In genomic region chr2:221572180-221572820, GRCh38 we compare ENCODE assay signal across 8 cellular contexts. TPM values are rescaled to one million over a fixed set of nuclear protein-coding genes. Genes with fewer than 3 reads are reported as not detected.
A peak's percentile ranks its signal among the peaks of the same experiment; 100 is the strongest.
DNase-seq lines count a peak whose midpoint lies in the region; ATAC-seq, FAIRE-seq and TF ChIP-seq lines count a peak whose summit lies in the region.

Gene EPHA4 (minus strand): TSS chr2:221572304. CDS start chr2:221572248, 56 bp downstream.

- intact Hi-C loops in Right ventricle myocardium inferior (cut with DNase I) (loop anchor here (1.0 to 10.0 kb wide), 6 partner anchors 150 to 1835 kb away; no protein-coding TSS in a partner anchor), ovary (cut with DNase I) (loop anchor here (2.0 to 10.0 kb wide), 8 partner anchors 395 to 1837 kb away; no protein-coding TSS in a partner anchor), testis (cut with DNase I; ENCODE audit: low total_unique reads) (loop anchor here (5.0 kb wide), 1 partner anchor 885 kb away; no protein-coding TSS in a partner anchor)

- H3K4me1 ChIP-seq in ovary (ENCODE audit: insufficient read depth) (peaks cover 12% of the 10 kb centered on the region), testis (peaks cover 5% of the 10 kb centered on the region)

- peak; percentile 90 for ATAC-seq in activated naive CD8-positive, alpha-beta T cell treated with anti-CD3 and anti-CD28 coated beads, Interleukin-2, amount 50 U/mL, for 24 hours
- ATAC-seq in Right ventricle myocardium inferior, result peak; percentile 96

- no peak for FAIRE-seq in H54 (lab: Jason Lieb, UNC)

- H3K4me3 Mint-ChIP-seq in activated naive CD8-positive, alpha-beta T cell treated with anti-CD3 and anti-CD28 coated beads, Interleukin-2, amount 50 U/mL, for 24 hours, result peak within 1 kb of the TSS; percentile 72

- no peaks in the 10 kb centered on the region for H3K9me3 ChIP-seq in ovary
- H3K9me3 ChIP-seq in testis, result no peaks in the 10 kb centered on the region

- no peaks in the 10 kb centered on the region for H3K27me3 ChIP-seq in ovary
- no peaks in the 10 kb centered on the region for H3K27me3 ChIP-seq in testis

- H3K27me3 Mint-ChIP-seq in activated naive CD8-positive, alpha-beta T cell treated with anti-CD3 and anti-CD28 coated beads, Interleukin-2, amount 50 U/mL, for 24 hours, result peaks cover 68% of the 10 kb centered on the region

- H3K27ac Mint-ChIP-seq in activated naive CD8-positive, alpha-beta T cell treated with anti-CD3 and anti-CD28 coated beads, Interleukin-2, amount 50 U/mL, for 24 hours, result peak within 1 kb of the TSS; percentile 73

- H3K36me3 ChIP-seq in ovary (no peaks in the 10 kb centered on the region), testis (ENCODE audit: low read depth, missing control alignments) (no peaks in the 10 kb centered on the region)

- H3K4me3 ChIP-seq in ovary, result peak within 1 kb of the TSS; percentile 48
- peak within 1 kb of the TSS; percentile 72 to 73 for H3K4me3 ChIP-seq in testis

- peak within 1 kb of the TSS; percentile 77 to 91 for H3K27ac ChIP-seq in ovary
- H3K27ac ChIP-seq in testis, result peak within 1 kb of the TSS; percentile 86 to 91

- H3K4me1 Mint-ChIP-seq in activated naive CD8-positive, alpha-beta T cell treated with anti-CD3 and anti-CD28 coated beads, Interleukin-2, amount 50 U/mL, for 24 hours, result peaks cover 30% of the 10 kb centered on the region

- TF ChIP-seq CTCF in ovary (IDR thresholded peaks at IDR 0.05) (peak; percentile 17 to 53 (median 20)), testis (IDR thresholded peaks at IDR 0.05) (peak; percentile 10 to 27 (median 23))

- H3K9me3 Mint-ChIP-seq in activated naive CD8-positive, alpha-beta T cell treated with anti-CD3 and anti-CD28 coated beads, Interleukin-2, amount 50 U/mL, for 24 hours, result no peaks in the 10 kb centered on the region

- peak; percentile 90 for DNase-seq in EL
- peak; percentile 71 for DNase-seq in H54 (ENCODE audit: insufficient read length, low spot score)
- DNase-seq in M059J (ENCODE audit: low read depth), result peak; percentile 86
- DNase-seq in SW480 (ENCODE audit: low spot score), result peak; percentile 88
- peak; percentile 81 for DNase-seq in activated naive CD8-positive, alpha-beta T cell treated with anti-CD3 and anti-CD28 coated beads, Interleukin-2, amount 50 U/mL, for 24 hours
- peak; percentile 91 for DNase-seq in Right ventricle myocardium inferior (ENCODE audit: missing footprints)
- DNase-seq in ovary, result peak; percentile 91 to 96 (median 94)
- peak; percentile 93 for DNase-seq in testis

- no peaks in the 10 kb centered on the region for H3K36me3 Mint-ChIP-seq in activated naive CD8-positive, alpha-beta T cell treated with anti-CD3 and anti-CD28 coated beads, Interleukin-2, amount 50 U/mL, for 24 hours (ENCODE audit: low read depth)

- TF ChIP-seq POLR2A in H54 (IDR thresholded peaks at IDR 0.05; ENCODE audit: low read depth, low read length), result peak; percentile 86
- TF ChIP-seq POLR2A in ovary (IDR thresholded peaks at IDR 0.05), result peak; percentile 66
- TF ChIP-seq POLR2A in testis (IDR thresholded peaks at IDR 0.05), result peak; percentile 71

- WGBS in ovary, 3 donors, result 0% methylated on average over 58 to 59 of the region's 59 CpGs
- 1% methylated on average over 15 to 59 of the region's 59 CpGs for WGBS in testis, 2 donors

- TF ChIP-seq EP300 in ovary (IDR thresholded peaks at IDR 0.05), result no peak

RNA-seq across cellular contexts. Expression of gene EPHA4, which starts in this region (rescaled TPM):
- total RNA-seq in M059J (2014; rRNA removed; shearing (Covaris generic)), result 5.7 and 18.0 TPM in 2 replicates
- 14.2 TPM for total RNA-seq in Right ventricle myocardium inferior
- 10 to 100 TPM; 12.3 to 39.3 (median 25.1) TPM for total RNA-seq in ovary
- 10 to 100 TPM; 11.3 to 24.9 TPM for polyA plus RNA-seq in ovary
- 100 to 1,000 TPM; 134 to 139 TPM for total RNA-seq in testis
- polyA plus RNA-seq in testis (ENCODE audit: insufficient read depth, low read depth, low replicate concordance), result 47.4 TPM

Comparison
In these comparisons a context has a peak if more than half of its experiments do, and no peak if none do; other contexts are left out.
1. Peak in every context shown above with its lines: DNase-seq, ATAC-seq, H3K4me3 ChIP-seq and H3K27ac ChIP-seq.